Comparison of ENCODE assay signal across 1 cellular context in the genomic region with DNA sequence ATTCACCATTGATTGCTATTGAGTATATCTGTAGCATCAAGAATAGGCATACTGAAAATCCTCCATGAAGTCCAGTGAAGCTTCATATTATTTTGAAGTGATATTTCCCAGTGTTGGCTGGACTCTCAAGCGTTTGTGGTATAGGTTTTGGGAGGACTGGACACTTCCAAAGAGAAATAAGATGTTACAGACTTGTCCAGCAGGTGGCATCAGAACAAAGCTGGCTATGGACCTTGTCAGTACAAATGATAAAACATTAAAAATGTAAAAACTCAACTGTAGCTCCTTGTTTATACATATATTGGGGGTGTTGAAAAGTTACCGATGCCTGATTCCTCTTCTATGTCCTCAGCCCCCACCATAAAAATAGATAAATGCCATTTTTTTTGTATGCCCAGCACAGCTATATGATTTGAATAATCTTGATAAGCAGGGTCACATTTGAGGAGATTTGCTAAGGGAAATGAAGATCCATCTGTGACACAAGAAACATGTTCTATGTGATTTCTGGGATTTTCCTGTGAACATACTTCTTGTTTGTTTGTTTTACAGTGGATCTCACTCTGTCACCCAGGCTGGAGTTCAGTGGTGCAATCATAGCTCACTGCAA.
TF ChIP-seq lines count a peak whose summit lies in the region.

No MANE protein-coding gene starts in this region.

TF ChIP-seq in GM23338, 12 proteins besides CTCF, POLR2A, EP300 and RAD21:
- TF ChIP-seq, protein P1, sequence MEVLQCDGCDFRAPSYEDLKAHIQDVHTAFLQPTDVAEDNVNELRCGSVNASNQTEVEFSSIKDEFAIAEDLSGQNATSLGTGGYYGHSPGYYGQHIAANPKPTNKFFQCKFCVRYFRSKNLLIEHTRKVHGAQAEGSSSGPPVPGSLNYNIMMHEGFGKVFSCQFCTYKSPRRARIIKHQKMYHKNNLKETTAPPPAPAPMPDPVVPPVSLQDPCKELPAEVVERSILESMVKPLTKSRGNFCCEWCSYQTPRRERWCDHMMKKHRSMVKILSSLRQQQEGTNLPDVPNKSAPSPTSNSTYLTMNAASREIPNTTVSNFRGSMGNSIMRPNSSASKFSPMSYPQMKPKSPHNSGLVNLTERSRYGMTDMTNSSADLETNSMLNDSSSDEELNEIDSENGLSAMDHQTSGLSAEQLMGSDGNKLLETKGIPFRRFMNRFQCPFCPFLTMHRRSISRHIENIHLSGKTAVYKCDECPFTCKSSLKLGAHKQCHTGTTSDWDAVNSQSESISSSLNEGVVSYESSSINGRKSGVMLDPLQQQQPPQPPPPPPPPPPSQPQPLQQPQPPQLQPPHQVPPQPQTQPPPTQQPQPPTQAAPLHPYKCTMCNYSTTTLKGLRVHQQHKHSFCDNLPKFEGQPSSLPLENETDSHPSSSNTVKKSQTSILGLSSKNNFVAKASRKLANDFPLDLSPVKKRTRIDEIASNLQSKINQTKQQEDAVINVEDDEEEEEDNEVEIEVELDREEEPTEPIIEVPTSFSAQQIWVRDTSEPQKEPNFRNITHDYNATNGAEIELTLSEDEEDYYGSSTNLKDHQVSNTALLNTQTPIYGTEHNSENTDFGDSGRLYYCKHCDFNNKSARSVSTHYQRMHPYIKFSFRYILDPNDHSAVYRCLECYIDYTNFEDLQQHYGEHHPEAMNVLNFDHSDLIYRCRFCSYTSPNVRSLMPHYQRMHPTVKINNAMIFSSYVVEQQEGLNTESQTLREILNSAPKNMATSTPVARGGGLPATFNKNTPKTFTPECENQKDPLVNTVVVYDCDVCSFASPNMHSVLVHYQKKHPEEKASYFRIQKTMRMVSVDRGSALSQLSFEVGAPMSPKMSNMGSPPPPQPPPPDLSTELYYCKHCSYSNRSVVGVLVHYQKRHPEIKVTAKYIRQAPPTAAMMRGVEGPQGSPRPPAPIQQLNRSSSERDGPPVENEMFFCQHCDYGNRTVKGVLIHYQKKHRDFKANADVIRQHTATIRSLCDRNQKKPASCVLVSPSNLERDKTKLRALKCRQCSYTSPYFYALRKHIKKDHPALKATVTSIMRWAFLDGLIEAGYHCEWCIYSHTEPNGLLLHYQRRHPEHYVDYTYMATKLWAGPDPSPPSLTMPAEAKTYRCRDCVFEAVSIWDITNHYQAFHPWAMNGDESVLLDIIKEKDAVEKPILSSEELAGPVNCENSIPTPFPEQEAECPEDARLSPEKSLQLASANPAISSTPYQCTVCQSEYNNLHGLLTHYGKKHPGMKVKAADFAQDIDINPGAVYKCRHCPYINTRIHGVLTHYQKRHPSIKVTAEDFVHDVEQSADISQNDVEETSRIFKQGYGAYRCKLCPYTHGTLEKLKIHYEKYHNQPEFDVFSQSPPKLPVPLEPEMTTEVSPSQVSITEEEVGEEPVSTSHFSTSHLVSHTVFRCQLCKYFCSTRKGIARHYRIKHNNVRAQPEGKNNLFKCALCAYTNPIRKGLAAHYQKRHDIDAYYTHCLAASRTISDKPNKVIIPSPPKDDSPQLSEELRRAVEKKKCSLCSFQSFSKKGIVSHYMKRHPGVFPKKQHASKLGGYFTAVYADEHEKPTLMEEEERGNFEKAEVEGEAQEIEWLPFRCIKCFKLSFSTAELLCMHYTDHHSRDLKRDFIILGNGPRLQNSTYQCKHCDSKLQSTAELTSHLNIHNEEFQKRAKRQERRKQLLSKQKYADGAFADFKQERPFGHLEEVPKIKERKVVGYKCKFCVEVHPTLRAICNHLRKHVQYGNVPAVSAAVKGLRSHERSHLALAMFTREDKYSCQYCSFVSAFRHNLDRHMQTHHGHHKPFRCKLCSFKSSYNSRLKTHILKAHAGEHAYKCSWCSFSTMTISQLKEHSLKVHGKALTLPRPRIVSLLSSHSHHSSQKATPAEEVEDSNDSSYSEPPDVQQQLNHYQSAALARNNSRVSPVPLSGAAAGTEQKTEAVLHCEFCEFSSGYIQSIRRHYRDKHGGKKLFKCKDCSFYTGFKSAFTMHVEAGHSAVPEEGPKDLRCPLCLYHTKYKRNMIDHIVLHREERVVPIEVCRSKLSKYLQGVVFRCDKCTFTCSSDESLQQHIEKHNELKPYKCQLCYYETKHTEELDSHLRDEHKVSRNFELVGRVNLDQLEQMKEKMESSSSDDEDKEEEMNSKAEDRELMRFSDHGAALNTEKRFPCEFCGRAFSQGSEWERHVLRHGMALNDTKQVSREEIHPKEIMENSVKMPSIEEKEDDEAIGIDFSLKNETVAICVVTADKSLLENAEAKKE (CRISPR knock-in tag; IDR thresholded peaks at IDR 0.05), result no peak
- TF ChIP-seq, protein P2, sequence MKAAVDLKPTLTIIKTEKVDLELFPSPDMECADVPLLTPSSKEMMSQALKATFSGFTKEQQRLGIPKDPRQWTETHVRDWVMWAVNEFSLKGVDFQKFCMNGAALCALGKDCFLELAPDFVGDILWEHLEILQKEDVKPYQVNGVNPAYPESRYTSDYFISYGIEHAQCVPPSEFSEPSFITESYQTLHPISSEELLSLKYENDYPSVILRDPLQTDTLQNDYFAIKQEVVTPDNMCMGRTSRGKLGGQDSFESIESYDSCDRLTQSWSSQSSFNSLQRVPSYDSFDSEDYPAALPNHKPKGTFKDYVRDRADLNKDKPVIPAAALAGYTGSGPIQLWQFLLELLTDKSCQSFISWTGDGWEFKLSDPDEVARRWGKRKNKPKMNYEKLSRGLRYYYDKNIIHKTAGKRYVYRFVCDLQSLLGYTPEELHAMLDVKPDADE (IDR thresholded peaks at IDR 0.05), result no peak
- no peak for TF ChIP-seq POLR2AphosphoS5 (IDR thresholded peaks at IDR 0.05; ENCODE audit: low read depth)
- TF ChIP-seq EZH2phosphoT487 (IDR thresholded peaks at IDR 0.05; ENCODE audit: unreplicated experiment), result no peak
- TF ChIP-seq CREB1 (CRISPR knock-in tag; IDR thresholded peaks at IDR 0.05; ENCODE audit: low read depth), result no peak
- no peak for TF ChIP-seq ZNF114 (CRISPR knock-in tag; IDR thresholded peaks at IDR 0.05)
- TF ChIP-seq EZH2 (IDR thresholded peaks at IDR 0.05; ENCODE audit: low read depth, unreplicated experiment), result no peak
- no peak for TF ChIP-seq ZNF331 (CRISPR knock-in tag; IDR thresholded peaks at IDR 0.05; ENCODE audit: low read depth)
- TF ChIP-seq JUNB (IDR thresholded peaks at IDR 0.05; ENCODE audit: unreplicated experiment), result no peak
- no peak for TF ChIP-seq STAT1 (IDR thresholded peaks at IDR 0.05; ENCODE audit: unreplicated experiment)
- TF ChIP-seq, protein P3, sequence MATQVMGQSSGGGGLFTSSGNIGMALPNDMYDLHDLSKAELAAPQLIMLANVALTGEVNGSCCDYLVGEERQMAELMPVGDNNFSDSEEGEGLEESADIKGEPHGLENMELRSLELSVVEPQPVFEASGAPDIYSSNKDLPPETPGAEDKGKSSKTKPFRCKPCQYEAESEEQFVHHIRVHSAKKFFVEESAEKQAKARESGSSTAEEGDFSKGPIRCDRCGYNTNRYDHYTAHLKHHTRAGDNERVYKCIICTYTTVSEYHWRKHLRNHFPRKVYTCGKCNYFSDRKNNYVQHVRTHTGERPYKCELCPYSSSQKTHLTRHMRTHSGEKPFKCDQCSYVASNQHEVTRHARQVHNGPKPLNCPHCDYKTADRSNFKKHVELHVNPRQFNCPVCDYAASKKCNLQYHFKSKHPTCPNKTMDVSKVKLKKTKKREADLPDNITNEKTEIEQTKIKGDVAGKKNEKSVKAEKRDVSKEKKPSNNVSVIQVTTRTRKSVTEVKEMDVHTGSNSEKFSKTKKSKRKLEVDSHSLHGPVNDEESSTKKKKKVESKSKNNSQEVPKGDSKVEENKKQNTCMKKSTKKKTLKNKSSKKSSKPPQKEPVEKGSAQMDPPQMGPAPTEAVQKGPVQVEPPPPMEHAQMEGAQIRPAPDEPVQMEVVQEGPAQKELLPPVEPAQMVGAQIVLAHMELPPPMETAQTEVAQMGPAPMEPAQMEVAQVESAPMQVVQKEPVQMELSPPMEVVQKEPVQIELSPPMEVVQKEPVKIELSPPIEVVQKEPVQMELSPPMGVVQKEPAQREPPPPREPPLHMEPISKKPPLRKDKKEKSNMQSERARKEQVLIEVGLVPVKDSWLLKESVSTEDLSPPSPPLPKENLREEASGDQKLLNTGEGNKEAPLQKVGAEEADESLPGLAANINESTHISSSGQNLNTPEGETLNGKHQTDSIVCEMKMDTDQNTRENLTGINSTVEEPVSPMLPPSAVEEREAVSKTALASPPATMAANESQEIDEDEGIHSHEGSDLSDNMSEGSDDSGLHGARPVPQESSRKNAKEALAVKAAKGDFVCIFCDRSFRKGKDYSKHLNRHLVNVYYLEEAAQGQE (IDR thresholded peaks at IDR 0.05; ENCODE audit: unreplicated experiment), result no peak
- no peak for TF ChIP-seq NANOG (IDR thresholded peaks at IDR 0.05; ENCODE audit: borderline replicate concordance)
